ENCODE assay signal across 8 cellular contexts in genomic region chr3:52244061-52244628, GRCh38. TPM values are rescaled to one million over a fixed set of nuclear protein-coding genes. Genes with fewer than 3 reads are reported as not detected.
A peak's percentile ranks its signal among the peaks of the same experiment; 100 is the strongest.
DNase-seq lines count a peak whose midpoint lies in the region; ATAC-seq and TF ChIP-seq lines count a peak whose summit lies in the region.

No MANE protein-coding gene starts in this region.

- 15% methylated on average over 7 of the region's 8 CpGs for WGBS in mammary epithelial cell (ENCODE audit: low coverage, missing lambda C conversion rate)

- H3K4me1 ChIP-seq in mammary epithelial cell (ENCODE audit: insufficient read depth, low read length), result peaks cover 37% of the 10 kb centered on the region

- BruUV-seq in mammary epithelial cell (replicated peaks; lab: Mats Ljungman, UMichigan), result no TSS peak

- H3K9me3 Mint-ChIP-seq in HFFc6, result no peaks in the 10 kb centered on the region
- H3K9me3 Mint-ChIP-seq in nephron, result no peaks in the 10 kb centered on the region

- H3K4me2 ChIP-seq in mammary epithelial cell (ENCODE audit: insufficient read depth, low read depth, low read length), result peak overlapping the region; percentile 11

- dilution Hi-C loops in mammary epithelial cell (cut with HindIII; ENCODE audit: low sequenced_read_pairs), result no loop called here

- TF ChIP-seq CTCF in GM10248 (IDR thresholded peaks at IDR 0.05; ENCODE audit: control extremely low read depth, extremely low read depth, low read depth, missing control alignments), result no peak
- TF ChIP-seq CTCF in HFFc6 (IDR thresholded peaks at IDR 0.05), result no peak
- TF ChIP-seq CTCF in mammary epithelial cell (conservative IDR thresholded peaks at IDR 0.05 in 1 of 2, IDR thresholded peaks at IDR 0.05 in 1 of 2; ENCODE audit: extremely low read depth in 1 of 2, insufficient read depth in 1 of 2, low read depth in 1 of 2, low read length in 2 of 2), result no peak
- no peak for TF ChIP-seq CTCF in nephron (IDR thresholded peaks at IDR 0.05; ENCODE audit: unreplicated experiment in 3 of 3)
- no peak for TF ChIP-seq CTCF in WERI-Rb-1 (IDR thresholded peaks at IDR 0.05; ENCODE audit: low read depth, low read length)

- H3K4me3 Mint-ChIP-seq in HFFc6 (peak overlapping the region; percentile 81), nephron (peak overlapping the region; percentile 73 to 77 (median 73))

- CTCF ChIA-PET in GM10248 (lab: Yijun Ruan, JAX), result interaction anchor here (0.8 to 7.0 kb wide), 11 partner anchors 9 to 203 kb away, joined by 3 to 48 read pairs (median 6); partner anchors contain the start of genes TLR9 and WDR82
- CTCF ChIA-PET in mammary epithelial cell (lab: Charles Lee; ENCODE audit: low non-redundant PET), result no interaction called here

- in situ Hi-C loops in mammary epithelial cell (cut with MboI; ENCODE audit: low sequenced_read_pairs in 2 of 2), result no loop called here

- peaks cover 4% of the 10 kb centered on the region for H3K79me2 ChIP-seq in mammary epithelial cell (ENCODE audit: insufficient read depth, low read length)

- H3K27me3 ChIP-seq in mammary epithelial cell (ENCODE audit: insufficient read depth, low read length) (no peaks in the 10 kb centered on the region), WERI-Rb-1 (ENCODE audit: insufficient read depth, low read depth, severe bottlenecking) (no peaks in the 10 kb centered on the region)

- H3K4me3 ChIP-seq in mammary epithelial cell (replicated peaks in 1 of 3; ENCODE audit: insufficient read depth in 1 of 3, low read depth in 2 of 3, low read length in 3 of 3) (no peak overlapping the region), WERI-Rb-1 (ENCODE audit: low read depth, low read length) (no peak overlapping the region)

- H3K4me1 Mint-ChIP-seq in HFFc6 (ENCODE audit: low read depth) (peaks cover 55% of the 10 kb centered on the region), nephron (peaks cover 19% of the 10 kb centered on the region)

- H3K27ac ChIP-seq in mammary epithelial cell (ENCODE audit: insufficient read depth, low read depth, low read length) (no peak overlapping the region), WERI-Rb-1 (no peak overlapping the region)

- no peak overlapping the region for H3K9ac ChIP-seq in mammary epithelial cell (ENCODE audit: insufficient read depth, low read length)

- H3K36me3 Mint-ChIP-seq in HFFc6 (ENCODE audit: low read depth) (peaks cover 12% of the 10 kb centered on the region; the same call in 1 of the 2 replicates), nephron (ENCODE audit: low read depth) (no peaks in the 10 kb centered on the region)

- H2AFZ ChIP-seq in mammary epithelial cell (ENCODE audit: low read depth, low read length), result peak overlapping the region; percentile 70

- POLR2A ChIA-PET in GM10248 (lab: Yijun Ruan, JAX), result interaction anchor here (1.2 kb wide), 1 partner anchor 9 kb away, joined by 5 read pairs; no protein-coding TSS in a partner anchor

- H3K36me3 ChIP-seq in mammary epithelial cell (ENCODE audit: insufficient read depth, low read length) (no peaks in the 10 kb centered on the region), WERI-Rb-1 (no peaks in the 10 kb centered on the region)

- H3K27ac Mint-ChIP-seq in HFFc6 (peak overlapping the region; percentile 72), nephron (no peak overlapping the region)

- H4K20me1 ChIP-seq in mammary epithelial cell (ENCODE audit: insufficient read depth, low read length), result no peaks in the 10 kb centered on the region

- DNase-seq in GM10248 (ENCODE audit: extremely low spot score) (peak; percentile 80), HFFc6 (peak; percentile 58), SIG-M5 (lab: John Stamatoyannopoulos, UW) (peak; percentile 77), mammary epithelial cell (peak; percentile 81), KG1 (lab: John Stamatoyannopoulos, UW) (no peak), WERI-Rb-1 (no peak)

- intact Hi-C loops in mammary epithelial cell (cut with micrococcal nuclease), result no loop called here

- H3K9me3 ChIP-seq in mammary epithelial cell (replicated peaks; ENCODE audit: insufficient read depth, low read length) (no peaks in the 10 kb centered on the region), WERI-Rb-1 (ENCODE audit: severe bottlenecking) (no peaks in the 10 kb centered on the region)

- ATAC-seq in HG02970 (IDR thresholded peaks at IDR 0.05; ENCODE audit: low FRiP score, unreplicated experiment), result no peak

- peaks cover 3% of the 10 kb centered on the region for H3K27me3 Mint-ChIP-seq in HFFc6 (ENCODE audit: insufficient read depth)
- peaks cover 5% of the 10 kb centered on the region for H3K27me3 Mint-ChIP-seq in nephron (ENCODE audit: low read depth)

RNA-seq across cellular contexts. Expression of gene PPM1M, which starts 1.4 kb away (rescaled TPM):
- total RNA-seq in HFFc6 (2021; fragmentation: NEBNext Ultra II Directional; extraction: Animal tissue kit (Norgen Biotek cat#: 25700)), result 10 to 100 TPM; 20.8 to 23.4 (median 20.9) TPM
- 1 to 10 TPM; 4.8 to 8.7 TPM for total RNA-seq in mammary epithelial cell
- polyA plus RNA-seq in mammary epithelial cell, result 4.3 TPM
- not detected for polyA minus RNA-seq in mammary epithelial cell

RNA-seq across cellular contexts. Expression of gene TWF2, which starts 5.2 kb away (rescaled TPM):
- 10 to 100 TPM; 73.9 to 83.0 (median 80.7) TPM for total RNA-seq in HFFc6 (2021; fragmentation: NEBNext Ultra II Directional; extraction: Animal tissue kit (Norgen Biotek cat#: 25700))
- total RNA-seq in mammary epithelial cell, result 10 to 100 TPM; 67.8 to 96.2 TPM
- polyA plus RNA-seq in mammary epithelial cell, result 137 TPM
- polyA minus RNA-seq in mammary epithelial cell, result 179 TPM

RNA-seq across cellular contexts. Expression of gene TLR9, which starts 18.7 kb away (rescaled TPM):
- not detected for total RNA-seq in HFFc6 (2021; fragmentation: NEBNext Ultra II Directional; extraction: Animal tissue kit (Norgen Biotek cat#: 25700))
- total RNA-seq in mammary epithelial cell, result not detected
- not detected for polyA plus RNA-seq in mammary epithelial cell
- not detected for polyA minus RNA-seq in mammary epithelial cell

RNA-seq across cellular contexts. Expression of gene WDR82, which starts 34.3 kb away (rescaled TPM):
- total RNA-seq in HFFc6 (2021; fragmentation: NEBNext Ultra II Directional; extraction: Animal tissue kit (Norgen Biotek cat#: 25700)), result 10 to 100 TPM; 55.2 to 62.0 (median 58.6) TPM
- total RNA-seq in mammary epithelial cell, result 10 to 100 TPM; 54.3 to 59.8 TPM
- 52.7 TPM for polyA plus RNA-seq in mammary epithelial cell
- 57.3 TPM for polyA minus RNA-seq in mammary epithelial cell

RNA-seq across cellular contexts. Expression of gene GLYCTK, which starts 43.5 kb away (rescaled TPM):
- 1 to 10 TPM; 7.0 to 9.9 (median 8.7) TPM for total RNA-seq in HFFc6 (2021; fragmentation: NEBNext Ultra II Directional; extraction: Animal tissue kit (Norgen Biotek cat#: 25700))
- 10 to 100 TPM in 1 of 2 donors, 1 to 10 TPM in 1; 6.7 to 11.0 TPM for total RNA-seq in mammary epithelial cell
- 10.3 TPM for polyA plus RNA-seq in mammary epithelial cell
- polyA minus RNA-seq in mammary epithelial cell, result 6.6 TPM

Comparison
In these comparisons a context has a peak if more than half of its experiments do, and no peak if none do; other contexts are left out.
1. DNase-seq: peak in GM10248 (single experiment), HFFc6 (single experiment), SIG-M5 (single experiment) and mammary epithelial cell (single experiment); none in KG1 (single experiment) and WERI-Rb-1 (single experiment).